ENCODE assay signal across 8 cellular contexts in genomic region chr1:110339040-110339426, GRCh38. TPM values are rescaled to one million over a fixed set of nuclear protein-coding genes. Genes with fewer than 3 reads are reported as not detected.
DNase-seq lines count a peak whose midpoint lies in the region; ATAC-seq and TF ChIP-seq lines count a peak whose summit lies in the region.

Gene RBM15 (plus strand): TSS chr1:110339377. CDS start chr1:110339406, 29 bp downstream.

- peaks cover 16% of the 10 kb centered on the region for H3F3A ChIP-seq in SK-N-SH (replicated peaks; ENCODE audit: insufficient read depth)

- H3K27ac ChIP-seq in SK-N-SH (ENCODE audit: low read depth in 2 of 2, low read length in 1 of 2): peak within 1 kb of the TSS; percentile 98 to 99
- H3K27ac ChIP-seq in temporal lobe (ENCODE audit: low read depth, low read length): peak within 1 kb of the TSS; percentile 91

- no peaks in the 10 kb centered on the region for H3K9me2 ChIP-seq in SK-N-SH

- peak within 1 kb of the TSS; percentile 91 for H2AFZ ChIP-seq in SK-N-SH (ENCODE audit: low read depth)

- CTCF ChIA-PET in SK-N-SH (lab: Yijun Ruan, JAX): interaction anchor here (0.8 to 10.0 kb wide), 30 partner anchors 11 to 1441 kb away, joined by 3 to 100 read pairs (median 4); partner anchors contain the start of gene LAMTOR5
- CTCF ChIA-PET in activated naive CD4-positive, alpha-beta T cell treated with anti-CD3 and anti-CD28 coated beads, Interleukin-2, amount 10 ng/mL, durations not matched to agents 7 days and 5 days (lab: Charles Lee): interaction anchor here (0.9 to 6.1 kb wide), 10 partner anchors 9 to 142 kb away, joined by 3 to 49 read pairs (median 4); partner anchors contain the start of gene KCNC4

- ATAC-seq in HG02610 (IDR thresholded peaks at IDR 0.05; ENCODE audit: unreplicated experiment): peak; percentile 78

- peaks cover 30 to 44% of the 10 kb centered on the region in 2 experiments for H3K4me1 ChIP-seq in SK-N-SH (ENCODE audit: control insufficient read depth in 1 of 2, insufficient read depth in 2 of 2, low read depth in 1 of 2, low read length in 1 of 2)

- peaks cover 61% of the 10 kb centered on the region for H3K4me1 Mint-ChIP-seq in activated naive CD4-positive, alpha-beta T cell treated with anti-CD3 and anti-CD28 coated beads, Interleukin-2, amount 10 ng/mL, durations not matched to agents 7 days and 5 days

- no peak within 1 kb of the TSS for H3K4me3 Mint-ChIP-seq in activated naive CD4-positive, alpha-beta T cell treated with anti-CD3 and anti-CD28 coated beads, Interleukin-2, amount 10 ng/mL, durations not matched to agents 7 days and 5 days

- peak within 1 kb of the TSS; percentile 94 to 99 for H3K4me3 ChIP-seq in SK-N-SH (ENCODE audit: low read depth in 2 of 2, low read length in 1 of 2)

- H3K36me3 ChIP-seq in SK-N-SH (replicated peaks in 1 of 2; ENCODE audit: control insufficient read depth in 1 of 2, insufficient read depth in 2 of 2, low read length in 1 of 2): peaks cover 32 to 37% of the 10 kb centered on the region in 2 experiments

- H3K36me3 Mint-ChIP-seq in activated naive CD4-positive, alpha-beta T cell treated with anti-CD3 and anti-CD28 coated beads, Interleukin-2, amount 10 ng/mL, durations not matched to agents 7 days and 5 days: peaks cover 42% of the 10 kb centered on the region

- peaks cover 44% of the 10 kb centered on the region for H4K20me1 ChIP-seq in SK-N-SH (ENCODE audit: insufficient read depth)

- H3K79me2 ChIP-seq in SK-N-SH (ENCODE audit: insufficient read depth): peaks cover 54% of the 10 kb centered on the region

- H3K9me3 ChIP-seq in SK-N-SH: no peaks in the 10 kb centered on the region

- peak within 1 kb of the TSS; percentile 95 for H3K4me2 ChIP-seq in SK-N-SH

- POLR2A ChIA-PET in SK-N-SH (lab: Yijun Ruan, JAX): interaction anchor here (0.6 to 1.6 kb wide), 11 partner anchors 9 to 305 kb away, joined by 3 to 7 read pairs (median 3); partner anchors contain the start of genes LAMTOR5 and STRIP1

- WGBS in SK-N-SH (ENCODE audit: low lambda C conversion rate): 0% methylated on average over 19 of the region's 19 CpGs

- no peak for TF ChIP-seq CTCF in SK-N-SH (IDR thresholded peaks at IDR 0.05)

- H3K9me3 Mint-ChIP-seq in activated naive CD4-positive, alpha-beta T cell treated with anti-CD3 and anti-CD28 coated beads, Interleukin-2, amount 10 ng/mL, durations not matched to agents 7 days and 5 days: no peaks in the 10 kb centered on the region

- no peaks in the 10 kb centered on the region for H3K27me3 ChIP-seq in SK-N-SH (ENCODE audit: insufficient read depth)

- no peaks in the 10 kb centered on the region for H3K27me3 Mint-ChIP-seq in activated naive CD4-positive, alpha-beta T cell treated with anti-CD3 and anti-CD28 coated beads, Interleukin-2, amount 10 ng/mL, durations not matched to agents 7 days and 5 days

- TF ChIP-seq RAD21 in SK-N-SH (IDR thresholded peaks at IDR 0.05; ENCODE audit: low read length): no peak

- peak within 1 kb of the TSS; percentile 94 for H3K9ac ChIP-seq in SK-N-SH

- no peak within 1 kb of the TSS for H3K27ac Mint-ChIP-seq in activated naive CD4-positive, alpha-beta T cell treated with anti-CD3 and anti-CD28 coated beads, Interleukin-2, amount 10 ng/mL, durations not matched to agents 7 days and 5 days

- DNase-seq in GM03348 (ENCODE audit: low spot score) (peak; percentile 97), NCI-H1048 (lab: John Stamatoyannopoulos, UW) (peak; percentile 99), SK-N-SH (peak; percentile 94), glomerular endothelial cell (ENCODE audit: extremely low read depth, low read depth, low spot score) (peak; percentile 100), occipital lobe (lab: John Stamatoyannopoulos, UW) (peak; percentile 100)
- DNase-seq in activated naive CD4-positive, alpha-beta T cell treated with anti-CD3 and anti-CD28 coated beads, Interleukin-2, amount 10 ng/mL, durations not matched to agents 7 days and 5 days: peak; percentile 98

- TF ChIP-seq EP300 in SK-N-SH (IDR thresholded peaks at IDR 0.05; ENCODE audit: borderline replicate concordance in 1 of 2, low read depth in 1 of 2, low read length in 1 of 2): no peak; a peak in 1 of 4 replicates

TF ChIP-seq in SK-N-SH, 30 proteins besides CTCF, POLR2A, EP300 and RAD21 (continues in another document):
- TF ChIP-seq GABPA (IDR thresholded peaks at IDR 0.05; ENCODE audit: low read depth) (peak; percentile 71), RFX5 (IDR thresholded peaks at IDR 0.05; ENCODE audit: low read length) (peak; percentile 90), RCOR1 (IDR thresholded peaks at IDR 0.05; ENCODE audit: low read length) (no peak), NRF1 (IDR thresholded peaks at IDR 0.05; ENCODE audit: low read depth, low read length) (no peak), TAF1 (IDR thresholded peaks at IDR 0.05; ENCODE audit: borderline replicate concordance, low read depth, low read length) (no peak), REST (IDR thresholded peaks at IDR 0.05; ENCODE audit: low read depth, low read length) (no peak), YY1 (IDR thresholded peaks at IDR 0.05; ENCODE audit: low read depth) (no peak), RXRA (IDR thresholded peaks at IDR 0.05; ENCODE audit: borderline replicate concordance, low read depth) (no peak), SIN3A (IDR thresholded peaks at IDR 0.05; ENCODE audit: borderline replicate concordance, low read depth, low read length) (0 out of 2 replicates have a peak, but pooled peaks have one; percentile 1), FOXJ3 (CRISPR knock-in tag; IDR thresholded peaks at IDR 0.05) (no peak), MXI1 (IDR thresholded peaks at IDR 0.05; ENCODE audit: low read depth, low read length) (no peak), TEAD4 (IDR thresholded peaks at IDR 0.05; ENCODE audit: borderline replicate concordance, insufficient read depth) (no peak), SMC3 (IDR thresholded peaks at IDR 0.05; ENCODE audit: low read depth, low read length) (no peak), NFIC (IDR thresholded peaks at IDR 0.05; ENCODE audit: borderline replicate concordance) (no peak), POLR2AphosphoS5 (IDR thresholded peaks at IDR 0.05; ENCODE audit: low read depth, low read length) (no peak), TCF12 (IDR thresholded peaks at IDR 0.05) (no peak)
- TF ChIP-seq, protein P1, sequence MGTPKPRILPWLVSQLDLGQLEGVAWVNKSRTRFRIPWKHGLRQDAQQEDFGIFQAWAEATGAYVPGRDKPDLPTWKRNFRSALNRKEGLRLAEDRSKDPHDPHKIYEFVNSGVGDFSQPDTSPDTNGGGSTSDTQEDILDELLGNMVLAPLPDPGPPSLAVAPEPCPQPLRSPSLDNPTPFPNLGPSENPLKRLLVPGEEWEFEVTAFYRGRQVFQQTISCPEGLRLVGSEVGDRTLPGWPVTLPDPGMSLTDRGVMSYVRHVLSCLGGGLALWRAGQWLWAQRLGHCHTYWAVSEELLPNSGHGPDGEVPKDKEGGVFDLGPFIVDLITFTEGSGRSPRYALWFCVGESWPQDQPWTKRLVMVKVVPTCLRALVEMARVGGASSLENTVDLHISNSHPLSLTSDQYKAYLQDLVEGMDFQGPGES (IDR thresholded peaks at IDR 0.05; ENCODE audit: low read depth, low read length): peak; percentile 84
- TF ChIP-seq, protein P2, sequence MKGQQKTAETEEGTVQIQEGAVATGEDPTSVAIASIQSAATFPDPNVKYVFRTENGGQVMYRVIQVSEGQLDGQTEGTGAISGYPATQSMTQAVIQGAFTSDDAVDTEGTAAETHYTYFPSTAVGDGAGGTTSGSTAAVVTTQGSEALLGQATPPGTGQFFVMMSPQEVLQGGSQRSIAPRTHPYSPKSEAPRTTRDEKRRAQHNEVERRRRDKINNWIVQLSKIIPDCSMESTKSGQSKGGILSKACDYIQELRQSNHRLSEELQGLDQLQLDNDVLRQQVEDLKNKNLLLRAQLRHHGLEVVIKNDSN (IDR thresholded peaks at IDR 0.05; ENCODE audit: borderline replicate concordance, low read depth): peak; percentile 96
- TF ChIP-seq, protein P3, sequence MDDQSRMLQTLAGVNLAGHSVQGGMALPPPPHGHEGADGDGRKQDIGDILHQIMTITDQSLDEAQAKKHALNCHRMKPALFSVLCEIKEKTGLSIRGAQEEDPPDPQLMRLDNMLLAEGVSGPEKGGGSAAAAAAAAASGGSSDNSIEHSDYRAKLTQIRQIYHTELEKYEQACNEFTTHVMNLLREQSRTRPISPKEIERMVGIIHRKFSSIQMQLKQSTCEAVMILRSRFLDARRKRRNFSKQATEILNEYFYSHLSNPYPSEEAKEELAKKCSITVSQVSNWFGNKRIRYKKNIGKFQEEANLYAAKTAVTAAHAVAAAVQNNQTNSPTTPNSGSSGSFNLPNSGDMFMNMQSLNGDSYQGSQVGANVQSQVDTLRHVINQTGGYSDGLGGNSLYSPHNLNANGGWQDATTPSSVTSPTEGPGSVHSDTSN (IDR thresholded peaks at IDR 0.05): peak; percentile 96

RNA-seq across cellular contexts. Expression of gene RBM15, which starts in this region (rescaled TPM):
- 3.8 and 4.7 TPM in 2 replicates for polyA plus RNA-seq in SK-N-SH (2012; rRNA removed)
- polyA plus RNA-seq in SK-N-SH (2012; cell fraction: cytosol; rRNA removed): 2.6 and 3.5 TPM in 2 replicates
- polyA plus RNA-seq in SK-N-SH (2012; cell fraction: nucleus; rRNA removed): 6.0 and 7.0 TPM in 2 replicates
- total RNA-seq in glomerular endothelial cell (15.7 and 29.5 TPM in 2 replicates), occipital lobe (47.1 TPM), temporal lobe (25.6 TPM)

Comparison
In these comparisons a context has a peak if more than half of its experiments do, and no peak if none do; other contexts are left out.
1. Peak in every context shown above with its lines: DNase-seq, ATAC-seq, H3K4me3 ChIP-seq and H3K27ac ChIP-seq.